Comparison of ENCODE assay signal across 2 cellular contexts in genomic region chr4:68338625-68339024, GRCh38.
TF ChIP-seq lines count a peak whose summit lies in the region.

No MANE protein-coding gene starts in this region.

TF ChIP-seq in GM23338, 12 proteins besides CTCF, POLR2A, EP300 and RAD21 (continued from another document):
- no peak for TF ChIP-seq ZNF462 (CRISPR knock-in tag; IDR thresholded peaks at IDR 0.05)
- no peak for TF ChIP-seq JUNB (IDR thresholded peaks at IDR 0.05; ENCODE audit: unreplicated experiment)
- no peak for TF ChIP-seq REST (IDR thresholded peaks at IDR 0.05; ENCODE audit: unreplicated experiment)
- no peak for TF ChIP-seq ETS1 (IDR thresholded peaks at IDR 0.05)
- no peak for TF ChIP-seq CREB1 (CRISPR knock-in tag; IDR thresholded peaks at IDR 0.05; ENCODE audit: low read depth)
- TF ChIP-seq EZH2phosphoT487 (IDR thresholded peaks at IDR 0.05; ENCODE audit: unreplicated experiment) = no peak
- no peak for TF ChIP-seq NANOG (IDR thresholded peaks at IDR 0.05; ENCODE audit: borderline replicate concordance)
- no peak for TF ChIP-seq STAT1 (IDR thresholded peaks at IDR 0.05; ENCODE audit: unreplicated experiment)
- TF ChIP-seq ZNF114 (CRISPR knock-in tag; IDR thresholded peaks at IDR 0.05) = no peak
TF ChIP-seq in GM23338: peak in this region for 0.

TF ChIP-seq in SK-N-SH treated with all-trans-retinoic acid at 6 μM for 48 hours, 23 proteins besides CTCF, POLR2A, EP300 and RAD21 (continued from another document):
- TF ChIP-seq ARNTL (CRISPR knock-in tag; IDR thresholded peaks at IDR 0.05; ENCODE audit: borderline replicate concordance, low read depth) = no peak
